In the genomic region with DNA sequence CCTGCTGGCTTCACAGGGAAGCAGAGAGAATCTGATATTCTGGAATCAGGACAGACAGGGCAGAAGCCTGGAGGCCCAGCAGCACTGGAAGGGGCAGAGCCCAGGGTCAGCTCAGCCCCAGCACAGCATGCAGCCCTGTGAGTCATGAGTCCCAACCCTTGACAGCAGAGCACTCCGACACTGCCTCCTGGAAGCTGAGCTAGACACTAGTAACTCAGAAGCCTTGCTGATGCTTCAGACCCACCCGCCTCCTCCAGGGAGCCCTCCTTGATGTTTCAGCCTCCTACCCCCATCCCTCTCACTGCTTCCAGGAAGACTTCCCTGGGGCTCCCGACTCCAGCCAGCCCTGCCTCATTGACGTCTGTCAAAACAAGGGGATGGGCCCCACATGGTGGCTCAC, we compare ENCODE assay signal across 1 cellular context.
TF ChIP-seq lines count a peak whose summit lies in the region.

No MANE protein-coding gene starts in this region.

TF ChIP-seq in endothelial cell of umbilical vein, 7 proteins besides CTCF, POLR2A, EP300 and RAD21:
- TF ChIP-seq EZH2 (IDR thresholded peaks at IDR 0.05; ENCODE audit: borderline replicate concordance, low read depth, low read length, severe bottlenecking) (no peak), MYC (IDR thresholded peaks at IDR 0.05; ENCODE audit: low read depth, low read length) (no peak), POLR2AphosphoS5 (IDR thresholded peaks at IDR 0.05; ENCODE audit: insufficient read depth, low read depth, low read length) (no peak), GATA2 (IDR thresholded peaks at IDR 0.05; ENCODE audit: insufficient read depth, insufficient read length, low read depth, low read length) (no peak), JUN (IDR thresholded peaks at IDR 0.05; ENCODE audit: borderline replicate concordance, insufficient read depth, insufficient read length, low read depth) (no peak), FOS (IDR thresholded peaks at IDR 0.05; ENCODE audit: borderline replicate concordance, insufficient read depth, low read length) (no peak)
- TF ChIP-seq, protein P1, sequence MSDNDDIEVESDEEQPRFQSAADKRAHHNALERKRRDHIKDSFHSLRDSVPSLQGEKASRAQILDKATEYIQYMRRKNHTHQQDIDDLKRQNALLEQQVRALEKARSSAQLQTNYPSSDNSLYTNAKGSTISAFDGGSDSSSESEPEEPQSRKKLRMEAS (IDR thresholded peaks at IDR 0.05; ENCODE audit: insufficient read depth, insufficient read length) = no peak
